2 cellular contexts compared by ENCODE assay signal in genomic region chr16:56636616-56637413, GRCh38.
TF ChIP-seq lines count a peak whose summit lies in the region.

No MANE protein-coding gene starts in this region.

TF ChIP-seq in HCT116, 20 proteins besides CTCF, POLR2A, EP300 and RAD21:
- TF ChIP-seq EGR1 (IDR thresholded peaks at IDR 0.05; ENCODE audit: low read depth) (no peak), EZH2phosphoT487 (IDR thresholded peaks at IDR 0.05; ENCODE audit: borderline replicate concordance) (no peak), SP1 (IDR thresholded peaks at IDR 0.05; ENCODE audit: low read depth) (no peak), MAX (IDR thresholded peaks at IDR 0.05) (no peak), EZH2 (IDR thresholded peaks at IDR 0.05) (no peak), CEBPB (IDR thresholded peaks at IDR 0.05; ENCODE audit: low read depth) (no peak), POLR2AphosphoS5 (IDR thresholded peaks at IDR 0.05; ENCODE audit: low read depth, low read length) (no peak), ATF3 (IDR thresholded peaks at IDR 0.05) (no peak), JUND (IDR thresholded peaks at IDR 0.05) (no peak), CBX3 (IDR thresholded peaks at IDR 0.05; ENCODE audit: low read depth) (no peak), ZNF274 (IDR thresholded peaks at IDR 0.05; ENCODE audit: low read depth, low read length) (no peak), TCF7L2 (IDR thresholded peaks at IDR 0.05; ENCODE audit: borderline replicate concordance, extremely low read depth, insufficient read depth, insufficient read length) (no peak), FOSL1 (IDR thresholded peaks at IDR 0.05; ENCODE audit: low read depth) (no peak), SRF (IDR thresholded peaks at IDR 0.05; ENCODE audit: low read depth) (no peak), ELF1 (IDR thresholded peaks at IDR 0.05; ENCODE audit: borderline replicate concordance, low read depth) (no peak), SIN3A (IDR thresholded peaks at IDR 0.05; ENCODE audit: low read depth) (no peak)
- TF ChIP-seq, protein P1, sequence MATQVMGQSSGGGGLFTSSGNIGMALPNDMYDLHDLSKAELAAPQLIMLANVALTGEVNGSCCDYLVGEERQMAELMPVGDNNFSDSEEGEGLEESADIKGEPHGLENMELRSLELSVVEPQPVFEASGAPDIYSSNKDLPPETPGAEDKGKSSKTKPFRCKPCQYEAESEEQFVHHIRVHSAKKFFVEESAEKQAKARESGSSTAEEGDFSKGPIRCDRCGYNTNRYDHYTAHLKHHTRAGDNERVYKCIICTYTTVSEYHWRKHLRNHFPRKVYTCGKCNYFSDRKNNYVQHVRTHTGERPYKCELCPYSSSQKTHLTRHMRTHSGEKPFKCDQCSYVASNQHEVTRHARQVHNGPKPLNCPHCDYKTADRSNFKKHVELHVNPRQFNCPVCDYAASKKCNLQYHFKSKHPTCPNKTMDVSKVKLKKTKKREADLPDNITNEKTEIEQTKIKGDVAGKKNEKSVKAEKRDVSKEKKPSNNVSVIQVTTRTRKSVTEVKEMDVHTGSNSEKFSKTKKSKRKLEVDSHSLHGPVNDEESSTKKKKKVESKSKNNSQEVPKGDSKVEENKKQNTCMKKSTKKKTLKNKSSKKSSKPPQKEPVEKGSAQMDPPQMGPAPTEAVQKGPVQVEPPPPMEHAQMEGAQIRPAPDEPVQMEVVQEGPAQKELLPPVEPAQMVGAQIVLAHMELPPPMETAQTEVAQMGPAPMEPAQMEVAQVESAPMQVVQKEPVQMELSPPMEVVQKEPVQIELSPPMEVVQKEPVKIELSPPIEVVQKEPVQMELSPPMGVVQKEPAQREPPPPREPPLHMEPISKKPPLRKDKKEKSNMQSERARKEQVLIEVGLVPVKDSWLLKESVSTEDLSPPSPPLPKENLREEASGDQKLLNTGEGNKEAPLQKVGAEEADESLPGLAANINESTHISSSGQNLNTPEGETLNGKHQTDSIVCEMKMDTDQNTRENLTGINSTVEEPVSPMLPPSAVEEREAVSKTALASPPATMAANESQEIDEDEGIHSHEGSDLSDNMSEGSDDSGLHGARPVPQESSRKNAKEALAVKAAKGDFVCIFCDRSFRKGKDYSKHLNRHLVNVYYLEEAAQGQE (IDR thresholded peaks at IDR 0.05; ENCODE audit: low read depth), result no peak
- TF ChIP-seq, protein P2, sequence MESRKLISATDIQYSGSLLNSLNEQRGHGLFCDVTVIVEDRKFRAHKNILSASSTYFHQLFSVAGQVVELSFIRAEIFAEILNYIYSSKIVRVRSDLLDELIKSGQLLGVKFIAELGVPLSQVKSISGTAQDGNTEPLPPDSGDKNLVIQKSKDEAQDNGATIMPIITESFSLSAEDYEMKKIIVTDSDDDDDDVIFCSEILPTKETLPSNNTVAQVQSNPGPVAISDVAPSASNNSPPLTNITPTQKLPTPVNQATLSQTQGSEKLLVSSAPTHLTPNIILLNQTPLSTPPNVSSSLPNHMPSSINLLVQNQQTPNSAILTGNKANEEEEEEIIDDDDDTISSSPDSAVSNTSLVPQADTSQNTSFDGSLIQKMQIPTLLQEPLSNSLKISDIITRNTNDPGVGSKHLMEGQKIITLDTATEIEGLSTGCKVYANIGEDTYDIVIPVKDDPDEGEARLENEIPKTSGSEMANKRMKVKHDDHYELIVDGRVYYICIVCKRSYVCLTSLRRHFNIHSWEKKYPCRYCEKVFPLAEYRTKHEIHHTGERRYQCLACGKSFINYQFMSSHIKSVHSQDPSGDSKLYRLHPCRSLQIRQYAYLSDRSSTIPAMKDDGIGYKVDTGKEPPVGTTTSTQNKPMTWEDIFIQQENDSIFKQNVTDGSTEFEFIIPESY (IDR thresholded peaks at IDR 0.05; ENCODE audit: extremely low read depth, insufficient replicate concordance, low read length), result no peak

TF ChIP-seq in H1, 55 proteins besides CTCF, POLR2A, EP300 and RAD21:
- TF ChIP-seq CBX8 (IDR thresholded peaks at IDR 0.05; ENCODE audit: borderline replicate concordance, low read depth, low read length) (peak; percentile 72; the same call in 1 of the 2 replicates), GTF2F1 (IDR thresholded peaks at IDR 0.05; ENCODE audit: borderline replicate concordance, low read depth, low read length) (no peak), CEBPB (IDR thresholded peaks at IDR 0.05; ENCODE audit: low read depth, low read length) (no peak)
